ENCODE assay signal across 8 cellular contexts in the genomic region with DNA sequence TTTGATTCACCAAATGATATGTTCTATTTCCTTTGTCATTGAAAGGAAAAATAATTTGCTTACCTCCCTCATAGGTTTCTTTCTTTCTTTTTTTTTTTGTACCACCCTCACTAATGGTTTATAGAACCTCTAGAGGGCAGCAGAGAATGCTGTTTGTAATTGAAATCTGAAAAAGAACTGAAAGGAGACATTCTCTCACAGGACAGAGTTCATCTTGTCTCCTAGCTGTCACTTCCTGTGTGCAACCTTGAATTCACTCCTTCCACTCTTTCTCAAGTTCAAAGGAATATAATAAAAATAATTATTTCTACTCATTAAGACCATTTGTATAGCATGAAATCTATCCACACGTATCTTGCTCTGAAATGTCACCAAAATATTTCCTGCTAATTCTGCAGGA. TPM values are rescaled to one million over a fixed set of nuclear protein-coding genes. Genes with fewer than 3 reads are reported as not detected.
DNase-seq lines count a peak whose midpoint lies in the region; ATAC-seq and TF ChIP-seq lines count a peak whose summit lies in the region.

No MANE protein-coding gene starts in this region.

- H3K4me1 ChIP-seq in esophagus muscularis mucosa = peaks cover 0 to 15% (median 1%) of the 10 kb centered on the region in 4 donors

- H3K4me3 Mint-ChIP-seq in nephron = no peak overlapping the region

- TF ChIP-seq EP300 in esophagus muscularis mucosa (IDR thresholded peaks at IDR 0.05) = no peak

- TF ChIP-seq POLR2A in esophagus muscularis mucosa (IDR thresholded peaks at IDR 0.05; ENCODE audit: low read depth) (no peak), lower leg skin (IDR thresholded peaks at IDR 0.05) (no peak)

- peaks cover 17% of the 10 kb centered on the region for H3K4me1 Mint-ChIP-seq in nephron

- H3K9me3 ChIP-seq in SK-N-MC (ENCODE audit: low read depth, low read length) = no peaks in the 10 kb centered on the region
- H3K9me3 ChIP-seq in esophagus muscularis mucosa = no peaks in the 10 kb centered on the region

- no peak overlapping the region for H3K27ac ChIP-seq in SK-N-MC
- H3K27ac ChIP-seq in esophagus muscularis mucosa (replicated peaks in 1 of 4) = no peak overlapping the region

- no peaks in the 10 kb centered on the region for H3K36me3 ChIP-seq in SK-N-MC (ENCODE audit: insufficient read depth, low read length)
- peaks cover 0 to 12% (median 4%) of the 10 kb centered on the region in 4 donors for H3K36me3 ChIP-seq in esophagus muscularis mucosa

- ATAC-seq in GM18502 (IDR thresholded peaks at IDR 0.05; ENCODE audit: poor library complexity, unreplicated experiment) = peak; percentile 97
- peak; percentile 99 for ATAC-seq in HG02759 (IDR thresholded peaks at IDR 0.05; ENCODE audit: unreplicated experiment)

- 75% methylated on average over 1 of the region's 1 CpG for WGBS in esophagus muscularis mucosa
- 77 to 83% methylated on average over 1 of the region's 1 CpG for WGBS in lower leg skin, 2 donors

- TF ChIP-seq CTCF in esophagus muscularis mucosa (IDR thresholded peaks at IDR 0.05) (peak; percentile 50 to 65 (median 62)), nephron (IDR thresholded peaks at IDR 0.05; ENCODE audit: unreplicated experiment in 3 of 3) (peak; percentile 72 to 90 (median 78)), lower leg skin (IDR thresholded peaks at IDR 0.05) (no peak)

- H3K27me3 ChIP-seq in esophagus muscularis mucosa = no peaks in the 10 kb centered on the region

- DNase-seq in AG20443 (ENCODE audit: low spot score) (peak; percentile 67), MV-4-11 (lab: John Stamatoyannopoulos, UW) (peak; percentile 88), SK-N-MC (ENCODE audit: low read depth, low spot score) (peak; percentile 81), esophagus muscularis mucosa (ENCODE audit: extremely low spot score) (no peak), lower leg skin (ENCODE audit: low spot score in 2 of 2) (no peak)

- H3K4me3 ChIP-seq in SK-N-MC = no peak overlapping the region
- H3K4me3 ChIP-seq in esophagus muscularis mucosa = no peak overlapping the region
- no peak overlapping the region for H3K4me3 ChIP-seq in lower leg skin (ENCODE audit: low read depth, poor library complexity, severe bottlenecking)

- intact Hi-C loops in esophagus muscularis mucosa (cut with DNase I) (no loop called here), lower leg skin (cut with DNase I; ENCODE audit: low total_unique reads) (no loop called here)

- no peaks in the 10 kb centered on the region for H3K9me3 Mint-ChIP-seq in nephron

- H3K36me3 Mint-ChIP-seq in nephron (ENCODE audit: low read depth) = peaks cover 6% of the 10 kb centered on the region

- no peak overlapping the region for H3K9ac ChIP-seq in SK-N-MC (ENCODE audit: insufficient read length)

- H3K27ac Mint-ChIP-seq in nephron = peak overlapping the region in 2 of 3 experiments; percentile 55 to 61

- no peaks in the 10 kb centered on the region for H3K27me3 Mint-ChIP-seq in nephron (ENCODE audit: low read depth)

RNA-seq across cellular contexts. Expression of a gene that starts 51.0 kb away (rescaled TPM):
- 10 to 100 TPM; 30.6 to 61.9 (median 41.6) TPM for total RNA-seq in esophagus muscularis mucosa
- total RNA-seq in lower leg skin = 1 to 10 TPM; 1.1 to 6.1 (median 4.9) TPM

RNA-seq across cellular contexts. Expression of a gene that starts 56.2 kb away (rescaled TPM):
- total RNA-seq in esophagus muscularis mucosa (not detected), lower leg skin (not detected)

Comparison
In these comparisons a context has a peak if more than half of its experiments do, and no peak if none do; other contexts are left out.
1. DNase-seq: peak in AG20443 (single experiment), MV-4-11 (single experiment) and SK-N-MC (single experiment); none in esophagus muscularis mucosa (single experiment) and lower leg skin (0 of 2).
2. CTCF ChIP-seq: peak in esophagus muscularis mucosa (3 of 3) and nephron (3 of 3); none in lower leg skin (0 of 3).
3. RNA of a gene that starts 51.0 kb away (total RNA-seq): 30.6 to 61.9 TPM in esophagus muscularis mucosa; 1.1 to 6.1 TPM in lower leg skin; every median in the first group is over 4 times any median in the second.